Comparison of ENCODE assay signal across 26 cellular contexts in genomic region chrX:110142096-110142495, GRCh38.
DNase-seq lines count a peak whose midpoint lies in the region; ATAC-seq, FAIRE-seq and TF ChIP-seq lines count a peak whose summit lies in the region.
"Had no signal": no experiment of that assay in that cellular context is flagged by ENCODE, and none has a peak within 500 bp of the region (broad histone marks: within the 10 kb centered on the region; RNA-seq: fewer than 3 reads in every experiment).

No MANE protein-coding gene starts in this region.

- TF ChIP-seq POLR2A in H54 (IDR thresholded peaks at IDR 0.05; ENCODE audit: low read depth, low read length): no peak
- no peak for TF ChIP-seq POLR2A in suprapubic skin (IDR thresholded peaks at IDR 0.05)

- DNase-seq in COLO829 (ENCODE audit: low spot score): peak; percentile 87
- DNase-seq in SK-MEL-5 (ENCODE audit: low read depth, low spot score): peak; percentile 59
- DNase-seq in epithelial cell of esophagus (ENCODE audit: low read depth): peak; percentile 93
- no peak for DNase-seq in left ventricle myocardium superior
- no peak for DNase-seq in ACHN
- no peak for DNase-seq in H54 (ENCODE audit: insufficient read length, low spot score)
- no peak for DNase-seq in left lobe of liver (ENCODE audit: low spot score)
- no peak for DNase-seq in suprapubic skin (ENCODE audit: low spot score in 2 of 2)
- DNase-seq: activated CD4-positive, alpha-beta T cell treated with anti-CD3 and anti-CD28 coated beads, Interleukin-2, amount 50 U/mL, for 48 hours; activated CD4-positive, CD25-positive, alpha-beta regulatory T cell; COR-L47; DMS79; effector CD4-positive, alpha-beta T cell; H9; Karpas-422; mesenchymal stem cell; NCI-H1048; NCI-H2029; NCI-H2227 treated with DMSO at 0.1 percent for 48 hours; NCI-H69; RPMI8226; stimulated activated CD4-positive, alpha-beta T cell treated with anti-CD3 and anti-CD28 coated beads, Interleukin-2, amount 100 ng/mL, for 24 hours; SW 1271 had no signal

- no peaks in the 10 kb centered on the region for H3K9me3 ChIP-seq in suprapubic skin
- H3K9me3 ChIP-seq: neutrophil had no signal

- H3K4me3 ChIP-seq in epithelial cell of esophagus (ENCODE audit: low read length) (no peak overlapping the region), suprapubic skin (no peak overlapping the region)
- H3K4me3 ChIP-seq: smooth muscle cell had no signal

- no peak for TF ChIP-seq EP300 in suprapubic skin (IDR thresholded peaks at IDR 0.05)

- H3K27me3 ChIP-seq in suprapubic skin: no peaks in the 10 kb centered on the region
- H3K27me3 ChIP-seq: neutrophil had no signal

- no peaks in the 10 kb centered on the region for H3K36me3 ChIP-seq in suprapubic skin

- peak; percentile 40 for ATAC-seq in left ventricle myocardium superior
- no peak for ATAC-seq in left lobe of liver

- intact Hi-C loops in left ventricle myocardium superior (cut with micrococcal nuclease): loop anchor here (10.0 kb wide), 1 partner anchor 227 kb away; no protein-coding TSS in a partner anchor

- 46% methylated on average over 5 of the region's 5 CpGs for WGBS in suprapubic skin

- peaks cover 13% of the 10 kb centered on the region for H3K4me1 ChIP-seq in suprapubic skin

- in situ Hi-C loops in SK-MEL-5 (cut with HindIII; ENCODE audit: low pct_unique_long_range_greater_than_20kb, low sequenced_read_pairs): no loop called here
- in situ Hi-C loops in ACHN (cut with HindIII; ENCODE audit: low pct_ligation_motif_present, low pct_unique_long_range_greater_than_20kb, low sequenced_read_pairs): no loop called here

- FAIRE-seq in H54 (lab: Jason Lieb, UNC): no peak
- FAIRE-seq: urothelium cell line had no signal

- TF ChIP-seq CTCF in epithelial cell of esophagus (IDR thresholded peaks at IDR 0.05; ENCODE audit: insufficient read depth, low read depth, low read length, missing control alignments): no peak
- TF ChIP-seq CTCF in suprapubic skin (IDR thresholded peaks at IDR 0.05): no peak

- no peak overlapping the region for H3K27ac ChIP-seq in suprapubic skin
- H3K27ac ChIP-seq: neutrophil had no signal

Comparison
In these comparisons a context has a peak if more than half of its experiments do, and no peak if none do; other contexts are left out.
1. DNase-seq: peak in COLO829 (single experiment), SK-MEL-5 (single experiment) and epithelial cell of esophagus (single experiment); none in left ventricle myocardium superior (single experiment), ACHN (single experiment), H54 (single experiment), left lobe of liver (single experiment) and suprapubic skin (0 of 2).